ENCODE assay signal across 8 cellular contexts in the genomic region with DNA sequence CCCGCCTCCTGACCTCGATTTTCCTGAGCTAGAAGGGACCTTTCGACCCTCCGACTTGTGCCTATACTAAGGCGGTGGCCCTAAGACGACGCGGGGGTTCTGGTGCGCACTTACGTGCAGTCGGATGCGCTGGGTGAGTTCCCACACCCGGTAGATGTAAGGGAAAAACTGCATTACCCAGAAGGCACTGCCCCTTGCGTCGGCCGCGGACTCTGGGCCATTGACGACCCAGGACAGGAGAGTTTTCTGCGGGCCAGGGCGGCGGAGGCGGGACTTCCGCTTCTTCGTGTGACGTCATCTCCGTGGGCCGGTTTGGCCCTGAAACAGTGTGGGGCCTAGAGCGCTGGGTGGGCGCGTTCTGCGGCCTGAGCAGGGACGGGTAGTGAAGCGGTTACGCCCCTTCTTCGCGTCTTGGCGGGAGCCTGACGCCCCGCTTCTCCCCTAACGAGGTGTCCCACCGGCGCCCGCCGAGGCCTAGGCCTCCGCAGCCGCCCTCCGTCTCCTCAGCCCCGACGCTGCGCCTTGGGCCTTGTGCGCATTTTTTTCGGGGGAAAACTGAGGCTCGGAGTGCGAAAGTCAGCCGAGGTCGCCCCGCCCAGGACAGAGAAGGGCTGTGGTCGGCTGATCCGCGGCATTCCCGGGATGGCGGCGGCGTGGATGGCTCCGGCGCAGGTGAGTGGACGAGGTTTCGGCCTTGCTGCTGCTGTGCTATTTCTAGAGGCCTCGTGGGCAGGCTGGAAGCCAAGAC. TPM values are rescaled to one million over a fixed set of nuclear protein-coding genes. Genes with fewer than 3 reads are reported as not detected.
DNase-seq lines count a peak whose midpoint lies in the region; ATAC-seq and TF ChIP-seq lines count a peak whose summit lies in the region.

A gene (plus strand): TSS at position 321 of the 748 bp plus-strand sequence. CDS start 322 bp downstream, at position 643.

- in situ Hi-C loops in GM13977 (cut with MboI; ENCODE audit: low pct_unique_long_range_greater_than_20kb, low sequenced_read_pairs, unreplicated experiment), result no loop called here

- peak; percentile 73 for TF ChIP-seq POLR2A in prostate gland (IDR thresholded peaks at IDR 0.05)

- no peaks in the 10 kb centered on the region for H3K27me3 Mint-ChIP-seq in T-cell

- peak; percentile 71 for ATAC-seq in HG02870 (IDR thresholded peaks at IDR 0.05; ENCODE audit: unreplicated experiment)
- peak; percentile 93 to 97 (median 96) for ATAC-seq in T-cell (replicated peaks in 1 of 4)

- TF ChIP-seq CTCF in GM13977 (IDR thresholded peaks at IDR 0.05; ENCODE audit: extremely low read depth, insufficient read depth, missing control alignments) (no peak), left ventricle myocardium inferior (IDR thresholded peaks at IDR 0.05; ENCODE audit: borderline replicate concordance) (no peak), prostate gland (IDR thresholded peaks at IDR 0.05) (peak in 2 of 4 experiments; percentile 3 to 12)

- H3K27me3 ChIP-seq in left ventricle myocardium inferior (ENCODE audit: low read depth) (no peaks in the 10 kb centered on the region), prostate gland (replicated peaks; ENCODE audit: insufficient read depth) (no peaks in the 10 kb centered on the region)

- H3K4me3 Mint-ChIP-seq in T-cell, result no peak within 1 kb of the TSS

- no peaks in the 10 kb centered on the region for H3K9me3 ChIP-seq in left ventricle myocardium inferior (replicated peaks)
- H3K9me3 ChIP-seq in prostate gland, result no peaks in the 10 kb centered on the region

- no peak within 1 kb of the TSS for H3K27ac Mint-ChIP-seq in T-cell

- CTCF ChIA-PET in T-cell (lab: Charles Lee), result no interaction called here

- intact Hi-C loops in left ventricle myocardium inferior (cut with micrococcal nuclease), result no loop called here
- intact Hi-C loops in prostate gland (cut with DNase I), result loop anchor here (1.0 kb wide), 1 partner anchor 40 kb away; a partner anchor contains a TSS

- DNase-seq in GM13977 (ENCODE audit: low spot score), result peak; percentile 94
- peak; percentile 99 for DNase-seq in NCI-H146 (lab: John Stamatoyannopoulos, UW)
- peak; percentile 92 to 98 (median 96) for DNase-seq in T-cell
- DNase-seq in amniotic stem cell (lab: John Stamatoyannopoulos, UW), result peak; percentile 92
- peak; percentile 97 for DNase-seq in left ventricle myocardium inferior
- DNase-seq in prostate gland (ENCODE audit: low spot score), result peak; percentile 94

- H3K36me3 Mint-ChIP-seq in T-cell, result peaks cover 33% of the 10 kb centered on the region

- H3K4me3 ChIP-seq in left ventricle myocardium inferior (peak within 1 kb of the TSS; percentile 92), prostate gland (peak within 1 kb of the TSS; percentile 70 to 99), urinary bladder (ENCODE audit: low read depth, low read length) (peak within 1 kb of the TSS; percentile 71)

- POLR2A ChIA-PET in T-cell (lab: Charles Lee), result no interaction called here

- WGBS in prostate gland, result under 1% methylated on average over 63 of the region's 69 CpGs
- under 1% methylated on average over 69 of the region's 69 CpGs for WGBS in urinary bladder

- H3K4me1 Mint-ChIP-seq in T-cell, result peaks cover 30 to 37% (median 31%) of the 10 kb centered on the region in 3 donors

- H3K36me3 ChIP-seq in left ventricle myocardium inferior (peaks cover 14% of the 10 kb centered on the region), prostate gland (peaks cover 0 to 5% of the 10 kb centered on the region in 2 donors), urinary bladder (ENCODE audit: insufficient read depth) (peaks cover 4% of the 10 kb centered on the region)

- H3K9me3 Mint-ChIP-seq in T-cell, result peaks cover 0 to 4% (median 0%) of the 10 kb centered on the region in 3 donors

- H3K4me1 ChIP-seq in left ventricle myocardium inferior (peaks cover 64% of the 10 kb centered on the region), prostate gland (replicated peaks) (peaks cover 5% of the 10 kb centered on the region), urinary bladder (ENCODE audit: insufficient read depth) (no peaks in the 10 kb centered on the region)

- H3K27ac ChIP-seq in left ventricle myocardium inferior (replicated peaks), result peak within 1 kb of the TSS; percentile 99
- H3K27ac ChIP-seq in prostate gland, result peak within 1 kb of the TSS; percentile 98 to 99
- H3K27ac ChIP-seq in urinary bladder (ENCODE audit: low read depth), result peak within 1 kb of the TSS; percentile 99

RNA-seq across cellular contexts. Expression of the gene that starts here (rescaled TPM):
- total RNA-seq in T-cell, result 10 to 100 TPM; 65.2 to 77.3 (median 66.0) TPM
- 24.0 TPM for total RNA-seq in left ventricle myocardium inferior
- total RNA-seq in prostate gland, result 10 to 100 TPM; 56.3 to 68.4 TPM
- total RNA-seq in urinary bladder, result 176 TPM
- polyA plus RNA-seq in urinary bladder, result 0.85 TPM

Comparison
In these comparisons a context has a peak if more than half of its experiments do, and no peak if none do; other contexts are left out.
1. Peak in every context shown above with its lines: DNase-seq, ATAC-seq, H3K4me3 ChIP-seq and H3K27ac ChIP-seq.